32 cellular contexts compared by ENCODE assay signal in genomic region chr10:91452063-91452462, GRCh38. TPM values are rescaled to one million over a fixed set of nuclear protein-coding genes. Genes with fewer than 3 reads are reported as not detected.
DNase-seq lines count a peak whose midpoint lies in the region; ATAC-seq and TF ChIP-seq lines count a peak whose summit lies in the region.
"Had no signal": no experiment of that assay in that cellular context is flagged by ENCODE, and none has a peak within 500 bp of the region (broad histone marks: within the 10 kb centered on the region; RNA-seq: fewer than 3 reads in every experiment).

No MANE protein-coding gene starts in this region.

- TF ChIP-seq CTCF in SK-N-SH (IDR thresholded peaks at IDR 0.05) (no peak), HEK293 (tag by site-specific recombination; IDR thresholded peaks at IDR 0.05) (no peak), mammary epithelial cell (conservative IDR thresholded peaks at IDR 0.05 in 1 of 2, IDR thresholded peaks at IDR 0.05 in 1 of 2; ENCODE audit: extremely low read depth in 1 of 2, insufficient read depth in 1 of 2, low read depth in 1 of 2, low read length in 2 of 2) (no peak)

- H2AFZ ChIP-seq in SK-N-SH (ENCODE audit: low read depth) (no peak overlapping the region), mammary epithelial cell (ENCODE audit: low read depth, low read length) (no peak overlapping the region)

- in situ Hi-C loops in mammary epithelial cell (cut with MboI; ENCODE audit: low sequenced_read_pairs in 2 of 2), result no loop called here

- dilution Hi-C loops in mammary epithelial cell (cut with HindIII; ENCODE audit: low sequenced_read_pairs), result no loop called here

- H3K79me2 ChIP-seq in SK-N-SH (ENCODE audit: insufficient read depth) (no peaks in the 10 kb centered on the region), mammary epithelial cell (ENCODE audit: insufficient read depth, low read length) (no peaks in the 10 kb centered on the region)

- BruUV-seq in mammary epithelial cell (replicated peaks; lab: Mats Ljungman, UMichigan), result no TSS peak

- H3K4me2 ChIP-seq in SK-N-SH, result no peak overlapping the region
- no peak overlapping the region for H3K4me2 ChIP-seq in mammary epithelial cell (ENCODE audit: insufficient read depth, low read depth, low read length)
- H3K4me2 ChIP-seq: A549; BLaER1; BLaER1 treated with 17β-estradiol and CSF1 and Interleukin-3, amounts not matched to agents 10 nM and 100 nM had no signal

- DNase-seq in SK-N-SH (no peak), adipocyte (ENCODE audit: low read depth) (no peak), mammary epithelial cell (no peak)
- DNase-seq in activated CD4-positive, alpha-beta T cell treated with anti-CD3 and anti-CD28 coated beads for 48 hours, result no peak
- DNase-seq: 8988T; ACHN; AML-193; BE2C; C1 segment of cervical spinal cord; Caco-2; Calu3; CD4-positive, alpha-beta memory T cell; CD4-positive, alpha-beta T cell; CD4-positive, CD25-positive, alpha-beta regulatory T cell; CD8-positive, alpha-beta memory T cell; CD8-positive, alpha-beta T cell; COR-L47; DMS 273 treated with DMSO at 0.1 percent for 48 hours; DMS153; DMS53; DMS79; DMS79 treated with DMSO at 0.1 percent for 48 hours; DND-41; EL had no signal

- H3K27me3 ChIP-seq in SK-N-SH (ENCODE audit: insufficient read depth) (no peaks in the 10 kb centered on the region), adipocyte (replicated peaks; ENCODE audit: control insufficient read depth, insufficient read depth, low read length) (no peaks in the 10 kb centered on the region), mammary epithelial cell (ENCODE audit: insufficient read depth, low read length) (no peaks in the 10 kb centered on the region)
- H3K27me3 ChIP-seq: BE2C; BLaER1; BLaER1 treated with 17β-estradiol and CSF1 and Interleukin-3, amounts not matched to agents 10 nM and 100 nM had no signal

- H3K9me2 ChIP-seq in SK-N-SH, result no peaks in the 10 kb centered on the region

- no peak for TF ChIP-seq EP300 in SK-N-SH (IDR thresholded peaks at IDR 0.05; ENCODE audit: borderline replicate concordance in 1 of 2, low read depth in 1 of 2, low read length in 1 of 2)

- CTCF ChIA-PET in SK-N-SH (lab: Yijun Ruan, JAX), result no interaction called here
- CTCF ChIA-PET in HEK293 (lab: Yijun Ruan, JAX), result interaction anchor here (0.9 kb wide), 1 partner anchor 118 kb away, joined by 3 read pairs; no protein-coding TSS in a partner anchor
- CTCF ChIA-PET in mammary epithelial cell (lab: Charles Lee; ENCODE audit: low non-redundant PET), result no interaction called here

- H3K9me3 ChIP-seq in SK-N-SH, result 0 out of 2 replicates have a peak, but pooled peaks cover 10% of the 10 kb centered on the region
- no peaks in the 10 kb centered on the region for H3K9me3 ChIP-seq in HEK293 (ENCODE audit: control insufficient read depth, insufficient read depth, low read depth, low read length)
- H3K9me3 ChIP-seq in adipocyte (ENCODE audit: control insufficient read depth, low read length), result peaks cover 29% of the 10 kb centered on the region
- H3K9me3 ChIP-seq in mammary epithelial cell (replicated peaks; ENCODE audit: insufficient read depth, low read length), result no peaks in the 10 kb centered on the region
- H3K9me3 ChIP-seq: BE2C, Caco-2 had no signal

- H3K4me3 ChIP-seq in SK-N-SH (ENCODE audit: low read depth in 2 of 2, low read length in 1 of 2) (no peak overlapping the region), HEK293 (ENCODE audit: low read depth, low read length) (no peak overlapping the region), adipocyte (ENCODE audit: low read length) (peak overlapping the region; percentile 30), mammary epithelial cell (replicated peaks in 1 of 3; ENCODE audit: insufficient read depth in 1 of 3, low read depth in 2 of 3, low read length in 3 of 3) (no peak overlapping the region)
- H3K4me3 ChIP-seq: A549; BLaER1; BLaER1 treated with 17β-estradiol and CSF1 and Interleukin-3, amounts not matched to agents 10 nM and 100 nM had no signal

- H3K9ac ChIP-seq in SK-N-SH (no peak overlapping the region), adipocyte (ENCODE audit: low read length) (no peak overlapping the region), mammary epithelial cell (ENCODE audit: insufficient read depth, low read length) (no peak overlapping the region)
- H3K9ac ChIP-seq: BLaER1; BLaER1 treated with 17β-estradiol and CSF1 and Interleukin-3, amounts not matched to agents 10 nM and 100 nM had no signal

- H3K36me3 ChIP-seq in SK-N-SH (replicated peaks in 1 of 2; ENCODE audit: control insufficient read depth in 1 of 2, insufficient read depth in 2 of 2, low read length in 1 of 2) (peaks cover 0 to 13% of the 10 kb centered on the region in 2 experiments), HEK293 (ENCODE audit: control insufficient read depth in 2 of 2, insufficient read depth in 1 of 2, low read length in 2 of 2) (no peaks in the 10 kb centered on the region), adipocyte (ENCODE audit: control insufficient read depth, insufficient read depth, low read length, severe bottlenecking) (peaks cover 3% of the 10 kb centered on the region), mammary epithelial cell (ENCODE audit: insufficient read depth, low read length) (no peaks in the 10 kb centered on the region)
- H3K36me3 ChIP-seq: BE2C, BLaER1 had no signal

- intact Hi-C loops in mammary epithelial cell (cut with micrococcal nuclease), result no loop called here

- ATAC-seq in SK-N-SH treated with all-trans-retinoic acid at 6 μM for 48 hours, result no peak
- ATAC-seq: A549; CD8-positive, alpha-beta T cell had no signal

- H3F3A ChIP-seq in SK-N-SH (replicated peaks; ENCODE audit: insufficient read depth), result peaks cover 7% of the 10 kb centered on the region

- TF ChIP-seq RAD21 in SK-N-SH (IDR thresholded peaks at IDR 0.05; ENCODE audit: low read length), result no peak

- H4K20me1 ChIP-seq in SK-N-SH (ENCODE audit: insufficient read depth) (no peaks in the 10 kb centered on the region), mammary epithelial cell (ENCODE audit: insufficient read depth, low read length) (no peaks in the 10 kb centered on the region)
- H4K20me1 ChIP-seq: BLaER1; BLaER1 treated with 17β-estradiol and CSF1 and Interleukin-3, amounts not matched to agents 10 nM and 100 nM had no signal

- POLR2A ChIA-PET in SK-N-SH (lab: Yijun Ruan, JAX), result no interaction called here
- POLR2A ChIA-PET in HEK293 (lab: Yijun Ruan, JAX), result no interaction called here

- H3K4me1 ChIP-seq in SK-N-SH (ENCODE audit: control insufficient read depth in 1 of 2, insufficient read depth in 2 of 2, low read depth in 1 of 2, low read length in 1 of 2) (no peaks in the 10 kb centered on the region), HEK293 (ENCODE audit: control insufficient read depth, insufficient read depth, low read length) (no peaks in the 10 kb centered on the region), adipocyte (ENCODE audit: control insufficient read depth, insufficient read depth, low read length) (no peaks in the 10 kb centered on the region), mammary epithelial cell (ENCODE audit: insufficient read depth, low read length) (no peaks in the 10 kb centered on the region)
- H3K4me1 ChIP-seq: A549; BE2C; BLaER1; BLaER1 treated with 17β-estradiol and CSF1 and Interleukin-3, amounts not matched to agents 10 nM and 100 nM; Caco-2 had no signal

- H3K27ac ChIP-seq in SK-N-SH (ENCODE audit: low read depth in 2 of 2, low read length in 1 of 2) (no peak overlapping the region), HEK293 (ENCODE audit: extremely low read depth, low read depth, low read length) (no peak overlapping the region), mammary epithelial cell (ENCODE audit: insufficient read depth, low read depth, low read length) (no peak overlapping the region)
- H3K27ac ChIP-seq: 22Rv1; A549; BLaER1; BLaER1 treated with 17β-estradiol and CSF1 and Interleukin-3, amounts not matched to agents 10 nM and 100 nM; C4-2B had no signal

TF ChIP-seq in SK-N-SH treated with all-trans-retinoic acid at 6 μM for 48 hours, 23 proteins besides CTCF, POLR2A, EP300 and RAD21 (continues in another document):
- TF ChIP-seq ZNF565 (CRISPR knock-in tag; conservative IDR thresholded peaks at IDR 0.05; ENCODE audit: low read depth), result no peak
- no peak for TF ChIP-seq RARB (CRISPR knock-in tag; IDR thresholded peaks at IDR 0.05)
- no peak for TF ChIP-seq SNAI2 (CRISPR knock-in tag; IDR thresholded peaks at IDR 0.05)
- TF ChIP-seq ZC3H10 (CRISPR knock-in tag; IDR thresholded peaks at IDR 0.05), result no peak
- TF ChIP-seq GLIS3 (CRISPR knock-in tag; IDR thresholded peaks at IDR 0.05), result no peak
- peak; percentile 65 for TF ChIP-seq ZFP30 (CRISPR knock-in tag; IDR thresholded peaks at IDR 0.05)

TF ChIP-seq in SK-N-SH, 30 proteins besides CTCF, POLR2A, EP300 and RAD21 (continues in another document):
- TF ChIP-seq PBX3 (IDR thresholded peaks at IDR 0.05) (no peak), SMC3 (IDR thresholded peaks at IDR 0.05; ENCODE audit: low read depth, low read length) (no peak), GATA2 (CRISPR knock-in tag; IDR thresholded peaks at IDR 0.05) (no peak), MEF2A (IDR thresholded peaks at IDR 0.05; ENCODE audit: borderline replicate concordance, low read depth) (no peak)

TF ChIP-seq in HEK293, 187 proteins besides CTCF, POLR2A, EP300 and RAD21:
- TF ChIP-seq ZBTB48 (tag by site-specific recombination; IDR thresholded peaks at IDR 0.05), result no peak
- peak; percentile 98 for TF ChIP-seq ZNF558 (tag by site-specific recombination; IDR thresholded peaks at IDR 0.05)

RNA-seq across cellular contexts. Expression of gene HECTD2, which starts 41.9 kb away (rescaled TPM):
- polyA plus RNA-seq in SK-N-SH (2012; rRNA removed) (4.1 and 5.7 TPM in 2 replicates), mammary epithelial cell (1.7 TPM)
- polyA plus RNA-seq in SK-N-SH (2012; cell fraction: cytosol; rRNA removed), result 3.5 and 3.6 TPM in 2 replicates
- 7.4 and 21.0 TPM in 2 replicates for polyA plus RNA-seq in SK-N-SH (2012; cell fraction: nucleus; rRNA removed)
- 10 to 100 TPM in 1 of 2 donors, 1 to 10 TPM in 1; 10.0 TPM for total RNA-seq in mammary epithelial cell
- 11.0 TPM for polyA minus RNA-seq in mammary epithelial cell
- polyA plus RNA-seq: CD14-positive monocyte had no signal
